Comparison of ENCODE assay signal across 8 cellular contexts in the genomic region with DNA sequence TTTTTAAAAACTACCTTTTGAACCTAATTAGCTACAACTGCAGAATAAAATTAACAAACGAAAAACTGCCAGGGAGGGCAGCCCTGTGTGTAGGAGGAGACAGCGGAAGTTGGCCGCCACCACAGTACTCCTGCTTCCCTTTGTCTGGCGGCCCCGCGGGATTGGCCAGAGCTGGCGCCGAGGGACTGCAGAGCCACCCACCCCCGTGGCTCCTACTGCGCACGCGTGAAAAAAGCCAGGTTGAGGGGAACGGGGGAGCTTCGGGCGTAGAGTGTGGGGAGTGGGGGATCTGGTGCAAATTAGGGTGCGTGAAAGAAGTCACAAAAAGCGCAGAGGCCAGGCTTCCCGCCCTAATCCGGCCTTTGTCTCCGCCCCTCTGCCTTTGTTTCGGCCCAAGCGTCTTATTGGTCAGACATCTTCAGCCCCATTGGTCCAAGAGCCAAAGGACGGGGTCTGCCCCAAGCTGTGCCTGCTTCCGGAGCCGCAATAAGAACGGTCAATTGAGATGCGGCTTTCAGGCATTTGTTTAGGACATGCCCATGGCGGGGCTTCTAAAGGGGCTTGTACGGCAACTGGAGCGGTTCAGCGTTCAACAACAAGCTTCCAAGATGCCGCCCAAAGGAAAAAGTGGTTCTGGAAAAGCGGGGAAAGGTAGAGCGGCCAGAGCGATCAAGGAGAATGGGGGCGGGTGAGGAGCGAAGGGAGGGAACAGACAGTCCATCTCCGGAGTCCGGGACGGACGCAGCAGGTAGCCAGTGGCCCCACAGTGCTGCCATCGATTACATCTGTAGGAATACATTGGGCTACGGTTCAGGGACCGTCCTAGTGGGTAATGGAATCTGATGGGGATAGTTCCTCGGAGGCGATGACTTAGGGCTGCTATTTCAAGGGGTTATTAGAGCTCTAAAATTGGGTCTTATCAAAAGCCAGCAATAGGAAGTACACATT. TPM values are rescaled to one million over a fixed set of nuclear protein-coding genes. Genes with fewer than 3 reads are reported as not detected.
DNase-seq lines count a peak whose midpoint lies in the region; ATAC-seq and TF ChIP-seq lines count a peak whose summit lies in the region.

Gene PIN4 (plus strand): TSS at position 580 of the 948 bp plus-strand sequence. CDS start 29 bp downstream, at position 609.

- TF ChIP-seq POLR2A in adrenal gland (IDR thresholded peaks at IDR 0.05) (peak; percentile 20 to 70), heart left ventricle (IDR thresholded peaks at IDR 0.05) (peak in 1 of 2 donors; percentile 61)

- WGBS in adrenal gland, 4 donors = 0 to 29% (median 12%) methylated on average over 3 to 46 of the region's 46 CpGs
- 1 to 38% (median 18%) methylated on average over 45 to 46 of the region's 46 CpGs for WGBS in heart left ventricle, 4 donors

- intact Hi-C loops in adrenal gland (cut with DNase I) = no loop called here
- intact Hi-C loops in heart left ventricle (cut with DNase I) = loop anchor here in 1 of 10 donors (2.0 kb wide), 1 partner anchor 49 kb away; no protein-coding TSS in a partner anchor
- intact Hi-C loops in posterior cingulate gyrus (cut with DNase I) = loop anchor here (5.0 kb wide), 1 partner anchor 49 kb away; the partner anchor contains the start of gene RTL5
- intact Hi-C loops in upper lobe of right lung (cut with DNase I) = no loop called here

- H3K9me3 ChIP-seq in adrenal gland (replicated peaks in 1 of 3) (no peaks in the 10 kb centered on the region), heart left ventricle (no peaks in the 10 kb centered on the region), upper lobe of right lung (no peaks in the 10 kb centered on the region)

- peak; percentile 98 for DNase-seq in NCI-H1436 (lab: John Stamatoyannopoulos, UW)
- peak; percentile 98 for DNase-seq in SW480 (ENCODE audit: low spot score)
- peak; percentile 90 to 97 (median 92) for DNase-seq in adrenal gland
- DNase-seq in heart left ventricle = peak; percentile 88 to 93 (median 90)
- DNase-seq in posterior cingulate gyrus = peak; percentile 83 to 99 (median 90)
- peak; percentile 91 for DNase-seq in upper lobe of right lung

- peak within 1 kb of the TSS; percentile 60 for H3K4me3 ChIP-seq in GM12875 (ENCODE audit: low read depth, low read length)
- H3K4me3 ChIP-seq in adrenal gland = peak within 1 kb of the TSS in 2 of 4 donors; percentile 45 to 60
- peak within 1 kb of the TSS; percentile 53 to 89 (median 74) for H3K4me3 ChIP-seq in heart left ventricle
- H3K4me3 ChIP-seq in upper lobe of right lung = peak within 1 kb of the TSS; percentile 72

- H3K27ac ChIP-seq in adrenal gland (peak within 1 kb of the TSS in 4 of 5 donors; percentile 63 to 84 (median 73)), heart left ventricle (peak within 1 kb of the TSS in 11 of 12 donors; percentile 60 to 88 (median 83)), upper lobe of right lung (peak within 1 kb of the TSS; percentile 84)

- no peak for TF ChIP-seq CTCF in GM12875 (IDR thresholded peaks at IDR 0.05; ENCODE audit: borderline replicate concordance, insufficient read depth, low read depth, low read length)
- no peak for TF ChIP-seq CTCF in adrenal gland (IDR thresholded peaks at IDR 0.05)
- no peak for TF ChIP-seq CTCF in heart left ventricle (IDR thresholded peaks at IDR 0.05)
- no peak for TF ChIP-seq CTCF in upper lobe of right lung (IDR thresholded peaks at IDR 0.05)

- H3K4me1 ChIP-seq in adrenal gland (replicated peaks in 1 of 2) (peaks cover 5 to 10% of the 10 kb centered on the region in 2 donors), heart left ventricle (peaks cover 0 to 24% (median 10%) of the 10 kb centered on the region in 12 donors), upper lobe of right lung (no peaks in the 10 kb centered on the region)

- peak; percentile 97 for ATAC-seq in HG02840 (IDR thresholded peaks at IDR 0.05; ENCODE audit: low FRiP score, unreplicated experiment)
- ATAC-seq in heart left ventricle = peak; percentile 98 to 99 (median 98)
- peak; percentile 99 for ATAC-seq in upper lobe of right lung

- no peaks in the 10 kb centered on the region for H3K27me3 ChIP-seq in adrenal gland
- H3K27me3 ChIP-seq in heart left ventricle = peaks cover 0 to 7% (median 0%) of the 10 kb centered on the region in 9 donors
- no peaks in the 10 kb centered on the region for H3K27me3 ChIP-seq in upper lobe of right lung

- H3K36me3 ChIP-seq in adrenal gland (replicated peaks in 1 of 2) (no peaks in the 10 kb centered on the region), heart left ventricle (peaks cover 0 to 4% (median 2%) of the 10 kb centered on the region in 9 donors), upper lobe of right lung (no peaks in the 10 kb centered on the region)

RNA-seq across cellular contexts. Expression of gene PIN4, which starts in this region (rescaled TPM):
- total RNA-seq in adrenal gland (10 to 100 TPM in 1 of 8 donors, 1 to 10 TPM in 7; 2.7 to 12.3 (median 8.2) TPM), heart left ventricle (10 to 100 TPM in 5 of 9 donors, 1 to 10 TPM in 4; 8.4 to 13.1 (median 10.0) TPM), upper lobe of right lung (8.8 TPM)
- polyA plus RNA-seq in adrenal gland (10 to 100 TPM; 28.5 to 58.4 (median 33.9) TPM), heart left ventricle (10 to 100 TPM; 16.5 to 41.5 TPM)
